ENCODE assay signal across 18 cellular contexts in genomic region chr15:70071799-70072198, GRCh38. TPM values are rescaled to one million over a fixed set of nuclear protein-coding genes. Genes with fewer than 3 reads are reported as not detected.
DNase-seq lines count a peak whose midpoint lies in the region; ATAC-seq, FAIRE-seq and TF ChIP-seq lines count a peak whose summit lies in the region.
"Had no signal": no experiment of that assay in that cellular context is flagged by ENCODE, and none has a peak within 500 bp of the region (broad histone marks: within the 10 kb centered on the region; RNA-seq: fewer than 3 reads in every experiment).

No MANE protein-coding gene starts in this region.

- H4K91ac ChIP-seq in neuronal stem cell (ENCODE audit: low read depth, low read length, poor library complexity): no peak overlapping the region

- no peak overlapping the region for H3K27ac ChIP-seq in kidney (ENCODE audit: low read depth in 2 of 2, low read length in 2 of 2)
- H3K27ac ChIP-seq in neuronal stem cell (replicated peaks; ENCODE audit: low read length): peak overlapping the region; percentile 24
- H3K27ac ChIP-seq in left lung: no peak overlapping the region

- FAIRE-seq in kidney (lab: Jason Lieb, UNC): no peak
- FAIRE-seq: GM12878 had no signal

- H3K36me3 ChIP-seq in kidney (ENCODE audit: control insufficient read depth in 1 of 2, insufficient read depth in 2 of 2, low read length in 2 of 2) (peaks cover 51 to 59% of the 10 kb centered on the region in 2 donors), neuronal stem cell (replicated peaks in 1 of 2; ENCODE audit: control insufficient read depth in 2 of 2, insufficient read depth in 2 of 2, low read length in 2 of 2) (peaks cover 38 to 98% of the 10 kb centered on the region in 2 donors), left lung (peaks cover 0 to 98% of the 10 kb centered on the region in 2 donors)

- no peak overlapping the region for H4K8ac ChIP-seq in neuronal stem cell (ENCODE audit: low read depth, low read length)

- H3K27me3 ChIP-seq in neuronal stem cell (ENCODE audit: control insufficient read depth in 3 of 3, insufficient read depth in 3 of 3, low read depth in 1 of 3, low read length in 3 of 3): no peaks in the 10 kb centered on the region
- H3K27me3 ChIP-seq in left lung: no peaks in the 10 kb centered on the region

- H2BK15ac ChIP-seq in neuronal stem cell (ENCODE audit: low read length): no peak overlapping the region

- H2BK120ac ChIP-seq in neuronal stem cell (ENCODE audit: low read depth, low read length): no peak overlapping the region

- H3K18ac ChIP-seq in neuronal stem cell (ENCODE audit: low read length): peak overlapping the region; percentile 21

- H2BK5ac ChIP-seq in neuronal stem cell (ENCODE audit: low read length): peak overlapping the region; percentile 14

- intact Hi-C loops in kidney (cut with DNase I): no loop called here
- intact Hi-C loops in left lung (cut with DNase I): no loop called here

- H3K9ac ChIP-seq in kidney (ENCODE audit: low read length in 2 of 2) (no peak overlapping the region), neuronal stem cell (ENCODE audit: low read depth, low read length, poor library complexity) (no peak overlapping the region)

- H3K14ac ChIP-seq in neuronal stem cell (ENCODE audit: low read length): no peak overlapping the region

- no peaks in the 10 kb centered on the region for H3K9me3 ChIP-seq in kidney (ENCODE audit: control insufficient read depth in 1 of 2, low read length in 2 of 2)
- no peaks in the 10 kb centered on the region for H3K9me3 ChIP-seq in neuronal stem cell (replicated peaks in 1 of 2; ENCODE audit: control insufficient read depth in 2 of 2, insufficient read depth in 1 of 2, low read depth in 1 of 2, low read length in 2 of 2)
- no peaks in the 10 kb centered on the region for H3K9me3 ChIP-seq in left lung

- H3K4me3 ChIP-seq in kidney (ENCODE audit: low read length in 2 of 2): no peak overlapping the region
- no peak overlapping the region for H3K4me3 ChIP-seq in neuronal stem cell (ENCODE audit: low read length in 2 of 2)
- no peak overlapping the region for H3K4me3 ChIP-seq in left lung
- H3K4me3 ChIP-seq: GM12878 had no signal

- ATAC-seq in HG03135 (IDR thresholded peaks at IDR 0.05; ENCODE audit: unreplicated experiment) (no peak), left lung (no peak)
- ATAC-seq: GM12878, Panc1 had no signal

- H3K23ac ChIP-seq in neuronal stem cell (ENCODE audit: low read depth, low read length, poor library complexity): no peak overlapping the region

- no peak overlapping the region for H3K4ac ChIP-seq in neuronal stem cell (ENCODE audit: low read length)

- H2AK5ac ChIP-seq in neuronal stem cell (ENCODE audit: low read depth, low read length): no peak overlapping the region

- no CpG with 5 or more reads among the region's 19 CpGs for WGBS in neuronal stem cell (ENCODE audit: extremely low coverage in 2 of 2, insufficient read length in 2 of 2, insufficient replicate concordance in 1 of 2), 2 donors

- DNase-seq in NCI-H82 (lab: John Stamatoyannopoulos, UW): peak; percentile 50
- no peak for DNase-seq in NCI-H82 treated with DMSO at 0.1 percent for 48 hours (lab: John Stamatoyannopoulos, UW; ENCODE audit: unreplicated experiment)
- DNase-seq in kidney: peak; percentile 46
- peak; percentile 57 for DNase-seq in neuronal stem cell (ENCODE audit: low spot score)
- DNase-seq in NCI-H2107 (lab: John Stamatoyannopoulos, UW): no peak
- no peak for DNase-seq in left lung
- no peak for DNase-seq in germinal center (ENCODE audit: low spot score)
- DNase-seq: 8988T; CD4-positive, alpha-beta memory T cell; GOT3; KG1; MV-4-11; NCI-H187; NCI-H446; NCI-H526 treated with DMSO at 0.1 percent for 48 hours had no signal

- peaks cover 0 to 4% of the 10 kb centered on the region in 2 donors for H3K4me1 ChIP-seq in kidney (ENCODE audit: control insufficient read depth in 1 of 2, insufficient read depth in 1 of 2, low read depth in 1 of 2, low read length in 2 of 2)
- peaks cover 0 to 17% of the 10 kb centered on the region in 2 donors for H3K4me1 ChIP-seq in neuronal stem cell (ENCODE audit: control insufficient read depth in 2 of 2, insufficient read depth in 1 of 2, low read depth in 1 of 2, low read length in 2 of 2)
- H3K4me1 ChIP-seq in left lung: peaks cover 0 to 2% of the 10 kb centered on the region in 2 donors

- H3K4me2 ChIP-seq in neuronal stem cell (ENCODE audit: insufficient read depth, low read length, poor library complexity, severe bottlenecking): peak overlapping the region; percentile 29

- H3K79me1 ChIP-seq in neuronal stem cell (ENCODE audit: low read depth, low read length): peaks cover 1% of the 10 kb centered on the region

- H2BK12ac ChIP-seq in neuronal stem cell (ENCODE audit: low read length): no peak overlapping the region

- no peak overlapping the region for H2AFZ ChIP-seq in neuronal stem cell (ENCODE audit: low read length)

- no peak for TF ChIP-seq CTCF in kidney (IDR thresholded peaks at IDR 0.05; ENCODE audit: borderline replicate concordance, extremely low read depth, insufficient read depth)
- no peak for TF ChIP-seq CTCF in left lung (IDR thresholded peaks at IDR 0.05)

RNA-seq across cellular contexts. Expression of gene TLE3, which starts 25.9 kb away (rescaled TPM):
- total RNA-seq in kidney: 71.7 TPM
- polyA plus RNA-seq in kidney (ENCODE audit: insufficient read depth, low read depth, low replicate concordance): 10.3 TPM
- 27.4 TPM for polyA plus RNA-seq in neuronal stem cell (2013, experiment 1 of 2)
- polyA plus RNA-seq in neuronal stem cell (2013, experiment 2 of 2): 29.0 TPM
- total RNA-seq in left lung: 10 to 100 TPM; 48.2 to 69.9 TPM

Comparison
In these comparisons a context has a peak if more than half of its experiments do, and no peak if none do; other contexts are left out.
1. DNase-seq: peak in NCI-H82 (single experiment), kidney (single experiment) and neuronal stem cell (single experiment); none in NCI-H82 treated with DMSO at 0.1 percent for 48 hours (single experiment), NCI-H2107 (single experiment), left lung (0 of 2) and germinal center (single experiment).